ENCODE assay signal across 18 cellular contexts in genomic region chr3:177257625-177258024, GRCh38.
DNase-seq lines count a peak whose midpoint lies in the region; ATAC-seq and FAIRE-seq lines count a peak whose summit lies in the region.
"Had no signal": no experiment of that assay in that cellular context is flagged by ENCODE, and none has a peak within 500 bp of the region (broad histone marks: within the 10 kb centered on the region; RNA-seq: fewer than 3 reads in every experiment).

No MANE protein-coding gene starts in this region.

- FAIRE-seq in TTC549 (lab: Jason Lieb, UNC), result peak; percentile 31
- FAIRE-seq in frontal cortex (lab: Jason Lieb, UNC), result peak; percentile 64
- FAIRE-seq: GM12891 had no signal

- no peak for DNase-seq in activated CD4-positive, alpha-beta T cell treated with anti-CD3 and anti-CD28 coated beads, Interleukin-2, amount 10 ng/mL, durations not matched to agents 7 days and 5 days
- DNase-seq in activated CD4-positive, alpha-beta T cell treated with anti-CD3 and anti-CD28 coated beads, Interleukin-2, amount 50 U/mL, for 1 hour, result no peak
- DNase-seq in frontal cortex (ENCODE audit: low spot score in 2 of 2) (no peak), NCI-H1694 (lab: John Stamatoyannopoulos, UW) (no peak), hepatic stellate cell (ENCODE audit: low spot score) (no peak)
- DNase-seq: Calu3; CD8-positive, alpha-beta T cell; DMS 273 treated with DMSO at 0.1 percent for 48 hours; DMS53; DND-41; EL; GOT3; H9 had no signal

- peak overlapping the region; percentile 41 for H3K27ac Mint-ChIP-seq in activated CD4-positive, alpha-beta T cell treated with anti-CD3 and anti-CD28 coated beads, Interleukin-2, amount 10 ng/mL, durations not matched to agents 7 days and 5 days
- H3K27ac Mint-ChIP-seq in stimulated activated memory B cell treated with anti-CD40 and anti-IgM and Interleukin-4, amounts not matched to agents 10 μg/mL and 1 μg/mL and 100 μg/mL, for 72 hours, result peak overlapping the region; percentile 30
- H3K27ac Mint-ChIP-seq: B cell; CD8-positive, alpha-beta T cell had no signal

- H3K4me1 Mint-ChIP-seq in activated CD4-positive, alpha-beta T cell treated with anti-CD3 and anti-CD28 coated beads, Interleukin-2, amount 10 ng/mL, durations not matched to agents 7 days and 5 days, result no peaks in the 10 kb centered on the region
- peaks cover 3% of the 10 kb centered on the region for H3K4me1 Mint-ChIP-seq in stimulated activated memory B cell treated with anti-CD40 and anti-IgM and Interleukin-4, amounts not matched to agents 10 μg/mL and 1 μg/mL and 100 μg/mL, for 72 hours

- no peaks in the 10 kb centered on the region for H3K36me3 Mint-ChIP-seq in activated CD4-positive, alpha-beta T cell treated with anti-CD3 and anti-CD28 coated beads, Interleukin-2, amount 10 ng/mL, durations not matched to agents 7 days and 5 days (ENCODE audit: low read depth)
- no peaks in the 10 kb centered on the region for H3K36me3 Mint-ChIP-seq in stimulated activated memory B cell treated with anti-CD40 and anti-IgM and Interleukin-4, amounts not matched to agents 10 μg/mL and 1 μg/mL and 100 μg/mL, for 72 hours
- H3K36me3 Mint-ChIP-seq: CD8-positive, alpha-beta T cell had no signal

- POLR2A ChIA-PET in activated CD4-positive, alpha-beta T cell treated with anti-CD3 and anti-CD28 coated beads, Interleukin-2, amount 10 ng/mL, durations not matched to agents 7 days and 5 days (lab: Charles Lee), result no interaction called here

- no peak for ATAC-seq in stimulated activated memory B cell treated with anti-CD40 and anti-IgM and Interleukin-4, amounts not matched to agents 10 μg/mL and 1 μg/mL and 100 μg/mL, for 72 hours
- no peak for ATAC-seq in GM19351 (IDR thresholded peaks at IDR 0.05; ENCODE audit: unreplicated experiment)
- ATAC-seq: CD8-positive, alpha-beta T cell had no signal

- H3K4me3 Mint-ChIP-seq in activated CD4-positive, alpha-beta T cell treated with anti-CD3 and anti-CD28 coated beads, Interleukin-2, amount 10 ng/mL, durations not matched to agents 7 days and 5 days, result no peak overlapping the region
- H3K4me3 Mint-ChIP-seq in stimulated activated memory B cell treated with anti-CD40 and anti-IgM and Interleukin-4, amounts not matched to agents 10 μg/mL and 1 μg/mL and 100 μg/mL, for 72 hours, result no peak overlapping the region
- H3K4me3 Mint-ChIP-seq: B cell; CD8-positive, alpha-beta T cell; H9 had no signal

- H3K9me3 Mint-ChIP-seq in activated CD4-positive, alpha-beta T cell treated with anti-CD3 and anti-CD28 coated beads, Interleukin-2, amount 10 ng/mL, durations not matched to agents 7 days and 5 days, result peaks cover 2% of the 10 kb centered on the region
- H3K9me3 Mint-ChIP-seq in stimulated activated memory B cell treated with anti-CD40 and anti-IgM and Interleukin-4, amounts not matched to agents 10 μg/mL and 1 μg/mL and 100 μg/mL, for 72 hours, result no peaks in the 10 kb centered on the region
- H3K9me3 Mint-ChIP-seq: CD8-positive, alpha-beta T cell; H9 had no signal

- no peaks in the 10 kb centered on the region for H3K27me3 Mint-ChIP-seq in activated CD4-positive, alpha-beta T cell treated with anti-CD3 and anti-CD28 coated beads, Interleukin-2, amount 10 ng/mL, durations not matched to agents 7 days and 5 days
- no peaks in the 10 kb centered on the region for H3K27me3 Mint-ChIP-seq in stimulated activated memory B cell treated with anti-CD40 and anti-IgM and Interleukin-4, amounts not matched to agents 10 μg/mL and 1 μg/mL and 100 μg/mL, for 72 hours
- H3K27me3 Mint-ChIP-seq: B cell had no signal

- CTCF ChIA-PET in activated CD4-positive, alpha-beta T cell treated with anti-CD3 and anti-CD28 coated beads, Interleukin-2, amount 10 ng/mL, durations not matched to agents 7 days and 5 days (lab: Charles Lee), result no interaction called here
